ENCODE assay signal across 21 cellular contexts in genomic region chr4:53040459-53040815, GRCh38.
DNase-seq lines count a peak whose midpoint lies in the region; ATAC-seq and TF ChIP-seq lines count a peak whose summit lies in the region.
"Had no signal": no experiment of that assay in that cellular context is flagged by ENCODE, and none has a peak within 500 bp of the region (broad histone marks: within the 10 kb centered on the region; RNA-seq: fewer than 3 reads in every experiment).

No MANE protein-coding gene starts in this region.

- no peak for ATAC-seq in GM18867 (IDR thresholded peaks at IDR 0.05; ENCODE audit: unreplicated experiment)
- ATAC-seq: GM12878, HCT116, Panc1 had no signal

- H3K4me1 ChIP-seq in SJCRH30 = peaks cover 16% of the 10 kb centered on the region

- no peak overlapping the region for H3K4me3 Mint-ChIP-seq in chondrocyte (ENCODE audit: unreplicated experiment)
- H3K4me3 Mint-ChIP-seq in activated CD4-positive, alpha-beta memory T cell treated with anti-CD3 and anti-CD28 coated beads, Interleukin-2, amount 10 ng/mL, durations not matched to agents 7 days and 5 days = no peak overlapping the region
- H3K4me3 Mint-ChIP-seq: CD4-positive, CD25-positive, alpha-beta regulatory T cell had no signal

- H3K9me3 Mint-ChIP-seq in chondrocyte (ENCODE audit: low read depth) = peaks cover 2% of the 10 kb centered on the region
- peaks cover 5% of the 10 kb centered on the region for H3K9me3 Mint-ChIP-seq in activated CD4-positive, alpha-beta memory T cell treated with anti-CD3 and anti-CD28 coated beads, Interleukin-2, amount 10 ng/mL, durations not matched to agents 7 days and 5 days

- DNase-seq in AG04449 (ENCODE audit: low read depth, low spot score) (peak; percentile 36), NCI-H226 (peak; percentile 37), chondrocyte (ENCODE audit: low spot score) (no peak), fibroblast of villous mesenchyme (ENCODE audit: low read depth) (peak; percentile 51), SJCRH30 (no peak), RKO (ENCODE audit: low spot score) (no peak)
- no peak for DNase-seq in activated CD4-positive, alpha-beta memory T cell treated with anti-CD3 and anti-CD28 coated beads, Interleukin-2, amount 10 ng/mL, durations not matched to agents 7 days and 5 days
- DNase-seq: CD4-positive, CD25-positive, alpha-beta regulatory T cell; DMS53; EL; GDM1; MG63; NCI-H2029; NCI-H526 treated with DMSO at 0.1 percent for 48 hours; SHP77 treated with DMSO at 0.1 percent for 48 hours had no signal

- no peaks in the 10 kb centered on the region for H3K9me3 ChIP-seq in SJCRH30 (replicated peaks)

- CTCF ChIA-PET in AG04449 (lab: Yijun Ruan, JAX) = interaction anchor here (1.8 to 4.5 kb wide), 2 partner anchors 25 to 156 kb away, joined by 4 to 15 read pairs; no protein-coding TSS in a partner anchor
- CTCF ChIA-PET in activated CD4-positive, alpha-beta memory T cell treated with anti-CD3 and anti-CD28 coated beads, Interleukin-2, amount 10 ng/mL, durations not matched to agents 7 days and 5 days (lab: Charles Lee) = no interaction called here

- no peak overlapping the region for H3K27ac ChIP-seq in SJCRH30
- H3K27ac ChIP-seq: BLaER1, SK-N-MC had no signal

- no peak overlapping the region for H3K4me3 ChIP-seq in AG04449 (ENCODE audit: low read depth, low read length)
- H3K4me3 ChIP-seq in fibroblast of villous mesenchyme (ENCODE audit: low read depth, low read length) = no peak overlapping the region
- H3K4me3 ChIP-seq in SJCRH30 = no peak overlapping the region
- H3K4me3 ChIP-seq: BLaER1, GM12878, MG63, SK-N-MC had no signal

- TF ChIP-seq CTCF in AG04449 (IDR thresholded peaks at IDR 0.05; ENCODE audit: insufficient read depth, low read length, missing control alignments) (no peak), chondrocyte (IDR thresholded peaks at IDR 0.05) (no peak), fibroblast of villous mesenchyme (IDR thresholded peaks at IDR 0.05; ENCODE audit: insufficient read depth, low read depth, low read length) (no peak)

- H3K36me3 ChIP-seq in SJCRH30 = no peaks in the 10 kb centered on the region
- H3K36me3 ChIP-seq: BLaER1 had no signal

- no peaks in the 10 kb centered on the region for H3K27me3 Mint-ChIP-seq in chondrocyte (ENCODE audit: low read depth)
- H3K27me3 Mint-ChIP-seq in activated CD4-positive, alpha-beta memory T cell treated with anti-CD3 and anti-CD28 coated beads, Interleukin-2, amount 10 ng/mL, durations not matched to agents 7 days and 5 days = no peaks in the 10 kb centered on the region
- H3K27me3 Mint-ChIP-seq: CD4-positive, CD25-positive, alpha-beta regulatory T cell had no signal

- POLR2A ChIA-PET in AG04449 (lab: Yijun Ruan, JAX) = no interaction called here
- POLR2A ChIA-PET in activated CD4-positive, alpha-beta memory T cell treated with anti-CD3 and anti-CD28 coated beads, Interleukin-2, amount 10 ng/mL, durations not matched to agents 7 days and 5 days (lab: Charles Lee) = no interaction called here

- peaks cover 3% of the 10 kb centered on the region for H3K36me3 Mint-ChIP-seq in chondrocyte (ENCODE audit: low read depth)
- H3K36me3 Mint-ChIP-seq in activated CD4-positive, alpha-beta memory T cell treated with anti-CD3 and anti-CD28 coated beads, Interleukin-2, amount 10 ng/mL, durations not matched to agents 7 days and 5 days (ENCODE audit: low read depth) = peaks cover 3% of the 10 kb centered on the region
- H3K36me3 Mint-ChIP-seq: CD4-positive, CD25-positive, alpha-beta regulatory T cell had no signal

- peaks cover 18% of the 10 kb centered on the region for H3K4me1 Mint-ChIP-seq in chondrocyte (ENCODE audit: low read depth)
- no peaks in the 10 kb centered on the region for H3K4me1 Mint-ChIP-seq in activated CD4-positive, alpha-beta memory T cell treated with anti-CD3 and anti-CD28 coated beads, Interleukin-2, amount 10 ng/mL, durations not matched to agents 7 days and 5 days

- H3K27ac Mint-ChIP-seq in chondrocyte (ENCODE audit: unreplicated experiment) = peak overlapping the region; percentile 49
- H3K27ac Mint-ChIP-seq in activated CD4-positive, alpha-beta memory T cell treated with anti-CD3 and anti-CD28 coated beads, Interleukin-2, amount 10 ng/mL, durations not matched to agents 7 days and 5 days = no peak overlapping the region

- H3K27me3 ChIP-seq in SJCRH30 = no peaks in the 10 kb centered on the region
- H3K27me3 ChIP-seq: BLaER1, MG63 had no signal

Comparison
In these comparisons a context has a peak if more than half of its experiments do, and no peak if none do; other contexts are left out.
1. DNase-seq: peak in AG04449 (single experiment), NCI-H226 (single experiment) and fibroblast of villous mesenchyme (single experiment); none in chondrocyte (single experiment), SJCRH30 (0 of 2), RKO (single experiment) and activated CD4-positive, alpha-beta memory T cell treated with anti-CD3 and anti-CD28 coated beads, Interleukin-2, amount 10 ng/mL, durations not matched to agents 7 days and 5 days (single experiment).